Comparison of ENCODE assay signal across 3 cellular contexts in genomic region chr1:83087851-83088250, GRCh38.
"Had no signal": no experiment of that assay in that cellular context is flagged by ENCODE, and none has a peak within 500 bp of the region (broad histone marks: within the 10 kb centered on the region; RNA-seq: fewer than 3 reads in every experiment).

No MANE protein-coding gene starts in this region.

- ATAC-seq: GM12878 had no signal

- H3K4me3 ChIP-seq: GM12878 had no signal

- DNase-seq: GDM1, GF-D8 had no signal
